In the genomic region with DNA sequence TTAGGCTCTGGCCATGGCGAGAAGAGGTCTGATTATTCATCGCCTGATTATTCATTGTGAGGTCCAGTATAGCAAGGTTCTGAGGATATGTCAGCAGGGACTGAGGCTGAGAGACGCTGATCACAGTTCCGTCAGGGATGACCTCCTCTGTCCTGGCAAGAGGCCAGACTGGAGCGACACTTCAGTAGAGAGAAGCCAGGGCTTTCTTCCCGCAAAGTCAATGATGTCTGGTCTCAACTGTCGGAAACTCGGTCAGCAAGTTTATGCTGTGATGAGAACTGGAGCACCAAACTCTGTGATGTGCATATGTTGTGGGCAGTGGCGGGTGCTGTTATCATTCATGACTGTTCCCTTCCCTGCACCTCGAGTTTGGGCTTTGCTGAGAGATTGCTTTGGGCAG, we compare ENCODE assay signal across 2 cellular contexts.
A peak's percentile ranks its signal among the peaks of the same experiment; 100 is the strongest.
TF ChIP-seq lines count a peak whose summit lies in the region.

No MANE protein-coding gene starts in this region.

TF ChIP-seq in IMR-90, 13 proteins besides CTCF, POLR2A, EP300 and RAD21:
- TF ChIP-seq, protein P1, sequence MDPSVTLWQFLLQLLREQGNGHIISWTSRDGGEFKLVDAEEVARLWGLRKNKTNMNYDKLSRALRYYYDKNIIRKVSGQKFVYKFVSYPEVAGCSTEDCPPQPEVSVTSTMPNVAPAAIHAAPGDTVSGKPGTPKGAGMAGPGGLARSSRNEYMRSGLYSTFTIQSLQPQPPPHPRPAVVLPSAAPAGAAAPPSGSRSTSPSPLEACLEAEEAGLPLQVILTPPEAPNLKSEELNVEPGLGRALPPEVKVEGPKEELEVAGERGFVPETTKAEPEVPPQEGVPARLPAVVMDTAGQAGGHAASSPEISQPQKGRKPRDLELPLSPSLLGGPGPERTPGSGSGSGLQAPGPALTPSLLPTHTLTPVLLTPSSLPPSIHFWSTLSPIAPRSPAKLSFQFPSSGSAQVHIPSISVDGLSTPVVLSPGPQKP (IDR thresholded peaks at IDR 0.05; ENCODE audit: borderline replicate concordance, low read depth, low read length), result no peak
- TF ChIP-seq CEBPB (IDR thresholded peaks at IDR 0.05; ENCODE audit: low read depth, low read length) (no peak), BHLHE40 (IDR thresholded peaks at IDR 0.05; ENCODE audit: low read depth, low read length) (no peak), RFX5 (IDR thresholded peaks at IDR 0.05; ENCODE audit: low read depth, low read length) (no peak), SMC3 (IDR thresholded peaks at IDR 0.05; ENCODE audit: low read depth, low read length) (no peak), CHD1 (IDR thresholded peaks at IDR 0.05; ENCODE audit: low read depth, low read length) (no peak), MAFK (IDR thresholded peaks at IDR 0.05; ENCODE audit: low read depth, low read length) (no peak), NFE2L2 (IDR thresholded peaks at IDR 0.05; ENCODE audit: low read depth, low read length) (no peak)
TF ChIP-seq in IMR-90: peak in this region for 0.

TF ChIP-seq in WTC11, 78 proteins besides CTCF, POLR2A, EP300 and RAD21 (continued from another document):
- TF ChIP-seq ZNF138 (CRISPR knock-in tag; conservative IDR thresholded peaks at IDR 0.05) (no peak), NFE2L1 (CRISPR knock-in tag; IDR thresholded peaks at IDR 0.05) (0 out of 2 replicates have a peak, but pooled peaks have one; percentile 18)
- TF ChIP-seq, protein P2, sequence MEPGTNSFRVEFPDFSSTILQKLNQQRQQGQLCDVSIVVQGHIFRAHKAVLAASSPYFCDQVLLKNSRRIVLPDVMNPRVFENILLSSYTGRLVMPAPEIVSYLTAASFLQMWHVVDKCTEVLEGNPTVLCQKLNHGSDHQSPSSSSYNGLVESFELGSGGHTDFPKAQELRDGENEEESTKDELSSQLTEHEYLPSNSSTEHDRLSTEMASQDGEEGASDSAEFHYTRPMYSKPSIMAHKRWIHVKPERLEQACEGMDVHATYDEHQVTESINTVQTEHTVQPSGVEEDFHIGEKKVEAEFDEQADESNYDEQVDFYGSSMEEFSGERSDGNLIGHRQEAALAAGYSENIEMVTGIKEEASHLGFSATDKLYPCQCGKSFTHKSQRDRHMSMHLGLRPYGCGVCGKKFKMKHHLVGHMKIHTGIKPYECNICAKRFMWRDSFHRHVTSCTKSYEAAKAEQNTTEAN (CRISPR knock-in tag; IDR thresholded peaks at IDR 0.05), result 0 out of 2 replicates have a peak, but pooled peaks have one; percentile 38
- TF ChIP-seq, protein P3, sequence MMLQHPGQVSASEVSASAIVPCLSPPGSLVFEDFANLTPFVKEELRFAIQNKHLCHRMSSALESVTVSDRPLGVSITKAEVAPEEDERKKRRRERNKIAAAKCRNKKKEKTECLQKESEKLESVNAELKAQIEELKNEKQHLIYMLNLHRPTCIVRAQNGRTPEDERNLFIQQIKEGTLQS (CRISPR knock-in tag; conservative IDR thresholded peaks at IDR 0.05), result no peak
